Comparison of ENCODE assay signal across 8 cellular contexts in genomic region chr21:10367573-10367972, GRCh38.
DNase-seq lines count a peak whose midpoint lies in the region; ATAC-seq and TF ChIP-seq lines count a peak whose summit lies in the region.
"Not testable (repeated sequence)": the region's sequence is repeated elsewhere in the genome, so short reads cannot be mapped to it uniquely, and the experiment has no call there.

No MANE protein-coding gene starts in this region.

- not testable (repeated sequence) for H3K4me3 ChIP-seq in DND-41 (ENCODE audit: low read depth in 1 of 2, low read length in 2 of 2); Panc1 (ENCODE audit: low read depth in 2 of 2, low read length in 2 of 2); right cardiac atrium (ENCODE audit: low read length); lung; upper lobe of right lung

- H3K27me3 Mint-ChIP-seq in activated T-cell treated with anti-CD3 and anti-CD28 coated beads, Interleukin-2, amount 50 U/mL, for 72 hours (ENCODE audit: low read depth) = not testable (repeated sequence)

- H3K27ac Mint-ChIP-seq in activated T-cell treated with anti-CD3 and anti-CD28 coated beads, Interleukin-2, amount 50 U/mL, for 72 hours = not testable (repeated sequence)

- not testable (repeated sequence) for H4K20me1 ChIP-seq in DND-41 (ENCODE audit: insufficient read depth, low read length)

- BruUV-seq in Panc1 (replicated peaks; lab: Mats Ljungman, UMichigan) = not testable (repeated sequence)

- not testable (repeated sequence) for TF ChIP-seq CTCF in DND-41 (IDR thresholded peaks at IDR 0.05; ENCODE audit: borderline replicate concordance, extremely low read depth, low read length, poor library complexity, severe bottlenecking); Panc1 (IDR thresholded peaks at IDR 0.05); foreskin keratinocyte (conservative IDR thresholded peaks at IDR 0.05); lung (IDR thresholded peaks at IDR 0.05; ENCODE audit: control extremely low read depth, extremely low read depth); upper lobe of right lung (IDR thresholded peaks at IDR 0.05)

- not testable (repeated sequence) for H3K4me1 ChIP-seq in DND-41 (ENCODE audit: insufficient read depth, low read length); Panc1 (ENCODE audit: control insufficient read depth, insufficient read depth, low read length); foreskin keratinocyte; right cardiac atrium (ENCODE audit: control insufficient read depth, insufficient read depth, low read length); lung (ENCODE audit: control insufficient read depth in 2 of 2, insufficient read depth in 2 of 2, low read length in 2 of 2); upper lobe of right lung

- H3K27me3 ChIP-seq in DND-41 (ENCODE audit: insufficient read depth, low read length, poor library complexity); Panc1 (ENCODE audit: control insufficient read depth, insufficient read depth, low read length); foreskin keratinocyte; right cardiac atrium (ENCODE audit: control insufficient read depth, insufficient read depth); lung (ENCODE audit: control insufficient read depth, insufficient read depth); upper lobe of right lung: not testable (repeated sequence)

- H3K9ac ChIP-seq in DND-41 (ENCODE audit: low read depth, low read length) = not testable (repeated sequence)

- H3K4me3 Mint-ChIP-seq in activated T-cell treated with anti-CD3 and anti-CD28 coated beads, Interleukin-2, amount 50 U/mL, for 72 hours = not testable (repeated sequence)

- not testable (repeated sequence) for H3K36me3 ChIP-seq in DND-41 (ENCODE audit: insufficient read depth, low read length); Panc1 (ENCODE audit: control insufficient read depth, insufficient read depth, low read length); lung (ENCODE audit: control insufficient read depth in 2 of 2, insufficient read depth in 2 of 2, low read length in 2 of 2); upper lobe of right lung

- H3K9me3 ChIP-seq in DND-41 (ENCODE audit: insufficient read depth, low read length, severe bottlenecking); Panc1 (ENCODE audit: control insufficient read depth, insufficient read depth, low read depth, low read length); right cardiac atrium (ENCODE audit: control insufficient read depth, low read length); lung (ENCODE audit: control insufficient read depth in 2 of 2, insufficient read depth in 1 of 2, low read length in 1 of 2); upper lobe of right lung: not testable (repeated sequence)

- not testable (repeated sequence) for H3K9me3 Mint-ChIP-seq in activated T-cell treated with anti-CD3 and anti-CD28 coated beads, Interleukin-2, amount 50 U/mL, for 72 hours

- not testable (repeated sequence) for H3K36me3 Mint-ChIP-seq in activated T-cell treated with anti-CD3 and anti-CD28 coated beads, Interleukin-2, amount 50 U/mL, for 72 hours (ENCODE audit: insufficient read depth in 2 of 2)

- H2AFZ ChIP-seq in DND-41 (ENCODE audit: low read depth, low read length) = not testable (repeated sequence)

- not testable (repeated sequence) for DNase-seq in DND-41; Panc1 (ENCODE audit: low read depth, low spot score); activated T-cell treated with anti-CD3 and anti-CD28 coated beads, Interleukin-2, amount 50 U/mL, for 72 hours; foreskin keratinocyte; right cardiac atrium; sciatic nerve (ENCODE audit: low spot score); upper lobe of right lung
- DNase-seq in lung (ENCODE audit: low spot score) = peak; percentile 28

- CTCF ChIA-PET in Panc1 (lab: Charles Lee) = not testable (repeated sequence)

- WGBS in right cardiac atrium = 64% methylated on average over 7 of the region's 8 CpGs
- 56 to 68% methylated on average over 7 of the region's 8 CpGs for WGBS in lung, 2 donors

- H3K4me1 Mint-ChIP-seq in activated T-cell treated with anti-CD3 and anti-CD28 coated beads, Interleukin-2, amount 50 U/mL, for 72 hours (ENCODE audit: low read depth) = not testable (repeated sequence)

- not testable (repeated sequence) for H3K4me2 ChIP-seq in DND-41 (ENCODE audit: insufficient read depth, low read length)

- intact Hi-C loops in Panc1 (cut with micrococcal nuclease; ENCODE audit: unreplicated experiment); right cardiac atrium (cut with DNase I); sciatic nerve (cut with DNase I); upper lobe of right lung (cut with DNase I): not testable (repeated sequence)

- POLR2A ChIA-PET in Panc1 (lab: Charles Lee) = not testable (repeated sequence)

- H3K27ac ChIP-seq in DND-41 (ENCODE audit: low read length); Panc1 (ENCODE audit: low read length); foreskin keratinocyte; right cardiac atrium (ENCODE audit: low read length); lung (ENCODE audit: low read depth in 1 of 2, low read length in 1 of 2); upper lobe of right lung: not testable (repeated sequence)

- not testable (repeated sequence) for H3K79me2 ChIP-seq in DND-41 (ENCODE audit: insufficient read depth, low read length)

- ATAC-seq in DND-41 (ENCODE audit: insufficient read depth, low read depth) (peak; percentile 20; the same call in 2 of the 3 replicates), Panc1 (peak; percentile 43; the same call in 1 of the 2 replicates), foreskin keratinocyte (peak; percentile 4), right cardiac atrium (peak; percentile 1 to 8), sciatic nerve (peak; percentile 11), upper lobe of right lung (peak; percentile 10)
- ATAC-seq in activated T-cell treated with anti-CD3 and anti-CD28 coated beads, Interleukin-2, amount 50 U/mL, for 72 hours (replicated peaks in 1 of 2) = peak; percentile 9 to 14
- ATAC-seq in lung (ENCODE audit: insufficient read depth, low FRiP score) = not testable (repeated sequence)

- in situ Hi-C loops in Panc1 (cut with HindIII; ENCODE audit: low pct_unique_long_range_greater_than_20kb, low sequenced_read_pairs) = not testable (repeated sequence)
